31 cellular contexts compared by ENCODE assay signal in the genomic region with DNA sequence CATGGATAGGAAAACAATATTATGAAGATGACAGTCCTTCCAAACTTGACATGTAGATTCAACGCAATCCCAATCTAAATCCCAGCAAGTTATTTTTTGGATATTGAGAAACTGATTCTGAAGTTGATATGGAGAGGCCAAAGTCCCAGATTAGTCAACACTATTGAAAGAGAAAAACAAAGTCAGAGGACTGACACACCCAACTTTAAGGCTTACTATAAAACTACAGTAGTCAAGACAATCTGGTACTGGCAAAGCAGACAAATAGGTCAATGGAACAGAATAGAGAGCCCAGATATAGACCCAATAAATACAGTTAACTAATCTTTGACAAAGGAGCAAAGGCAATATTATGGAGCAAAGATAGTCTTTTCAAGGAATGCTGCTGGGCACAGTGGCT.
"Had no signal": no experiment of that assay in that cellular context is flagged by ENCODE, and none has a peak within 500 bp of the region (broad histone marks: within the 10 kb centered on the region; RNA-seq: fewer than 3 reads in every experiment).

No MANE protein-coding gene starts in this region.

- H3K27ac Mint-ChIP-seq: activated B cell treated with CpG ODN at 0.5 μM for 24 hours; activated CD8-positive, alpha-beta T cell treated with anti-CD3 and anti-CD28 coated beads for 36 hours; activated naive CD4-positive, alpha-beta T cell treated with anti-CD3 and anti-CD28 coated beads for 36 hours; activated naive CD4-positive, alpha-beta T cell treated with anti-CD3 and anti-CD28 coated beads, Interleukin-2, amount 50 U/mL, for 24 hours; activated naive CD8-positive, alpha-beta T cell treated with anti-CD3 and anti-CD28 coated beads for 36 hours; activated naive CD8-positive, alpha-beta T cell treated with anti-CD3 and anti-CD28 coated beads, Interleukin-2, amount 50 U/mL, for 24 hours; activated T-helper 1 cell treated with anti-CD3 and anti-CD28 coated beads, Interleukin-12 subunit alpha, Interleukin-12 subunit beta, Interleukin-2, Interleukin-4 antibody, amounts not matched to agents 30 ng/mL and 10 ng/mL and 1 ng/mL, durations not matched to agents 14 hours and 24 hours and 36 hours; activated T-helper 2 cell treated with anti-CD3 and anti-CD28 coated beads, Interferon-gamma antibody, Interleukin-2, Interleukin-4, amounts not matched to agents 10 μg/mL and 5 μg/mL and 100 μg/mL, durations not matched to agents 14 hours and 24 hours and 36 hours; endodermal cell; T-helper 17 cell; T-helper 2 cell treated with Interferon-gamma antibody and Interleukin-4, amounts not matched to agents 5 μg/mL and 100 μg/mL, for 36 hours had no signal

- H3K4me1 Mint-ChIP-seq: activated B cell treated with CpG ODN at 0.5 μM for 24 hours; activated naive CD4-positive, alpha-beta T cell treated with anti-CD3 and anti-CD28 coated beads, Interleukin-2, amount 50 U/mL, for 24 hours; activated naive CD8-positive, alpha-beta T cell treated with anti-CD3 and anti-CD28 coated beads, Interleukin-2, amount 50 U/mL, for 24 hours; T-helper 17 cell had no signal

- H3K27ac ChIP-seq: adrenal gland, body of pancreas, colonic mucosa, WERI-Rb-1 had no signal

- H3K4me1 ChIP-seq: adrenal gland, body of pancreas had no signal

- H3K36me3 ChIP-seq: adrenal gland, colonic mucosa, WERI-Rb-1 had no signal

- H3K4me3 Mint-ChIP-seq: activated B cell treated with CpG ODN at 0.5 μM for 24 hours; activated CD8-positive, alpha-beta T cell treated with anti-CD3 and anti-CD28 coated beads for 36 hours; activated naive CD4-positive, alpha-beta T cell treated with anti-CD3 and anti-CD28 coated beads for 36 hours; activated naive CD4-positive, alpha-beta T cell treated with anti-CD3 and anti-CD28 coated beads, Interleukin-2, amount 50 U/mL, for 24 hours; activated naive CD8-positive, alpha-beta T cell treated with anti-CD3 and anti-CD28 coated beads for 36 hours; activated naive CD8-positive, alpha-beta T cell treated with anti-CD3 and anti-CD28 coated beads, Interleukin-2, amount 50 U/mL, for 24 hours; activated T-helper 1 cell treated with anti-CD3 and anti-CD28 coated beads, Interleukin-12 subunit alpha, Interleukin-12 subunit beta, Interleukin-2, Interleukin-4 antibody, amounts not matched to agents 30 ng/mL and 10 ng/mL and 1 ng/mL, durations not matched to agents 14 hours and 24 hours and 36 hours; endodermal cell; T-helper 17 cell; T-helper 2 cell treated with Interferon-gamma antibody and Interleukin-4, amounts not matched to agents 5 μg/mL and 100 μg/mL, for 36 hours had no signal

- H3K36me3 Mint-ChIP-seq: activated naive CD4-positive, alpha-beta T cell treated with anti-CD3 and anti-CD28 coated beads, Interleukin-2, amount 50 U/mL, for 24 hours; activated naive CD8-positive, alpha-beta T cell treated with anti-CD3 and anti-CD28 coated beads for 36 hours had no signal

- H3K9me3 Mint-ChIP-seq: activated B cell treated with CpG ODN at 0.5 μM for 24 hours; activated CD8-positive, alpha-beta T cell treated with anti-CD3 and anti-CD28 coated beads for 36 hours; activated naive CD4-positive, alpha-beta T cell treated with anti-CD3 and anti-CD28 coated beads for 36 hours; activated naive CD4-positive, alpha-beta T cell treated with anti-CD3 and anti-CD28 coated beads, Interleukin-2, amount 50 U/mL, for 24 hours; activated naive CD8-positive, alpha-beta T cell treated with anti-CD3 and anti-CD28 coated beads for 36 hours; activated naive CD8-positive, alpha-beta T cell treated with anti-CD3 and anti-CD28 coated beads, Interleukin-2, amount 50 U/mL, for 24 hours; activated T-helper 1 cell treated with anti-CD3 and anti-CD28 coated beads, Interleukin-12 subunit alpha, Interleukin-12 subunit beta, Interleukin-2, Interleukin-4 antibody, amounts not matched to agents 30 ng/mL and 10 ng/mL and 1 ng/mL, durations not matched to agents 14 hours and 24 hours and 36 hours; activated T-helper 2 cell treated with anti-CD3 and anti-CD28 coated beads, Interferon-gamma antibody, Interleukin-2, Interleukin-4, amounts not matched to agents 10 μg/mL and 5 μg/mL and 100 μg/mL, durations not matched to agents 14 hours and 24 hours and 36 hours had no signal

- DNase-seq: activated B cell treated with CpG ODN at 0.5 μM for 24 hours; activated CD4-positive, alpha-beta T cell treated with anti-CD3 and anti-CD28 coated beads for 48 hours; activated CD4-positive, alpha-beta T cell treated with anti-CD3 and anti-CD28 coated beads, Interleukin-2, amount 50 U/mL, for 1 hour; activated CD4-positive, alpha-beta T cell treated with anti-CD3 and anti-CD28 coated beads, Interleukin-2, amount 50 U/mL, for 48 hours; activated CD8-positive, alpha-beta memory T cell treated with anti-CD3 and anti-CD28 coated beads for 24 hours; activated CD8-positive, alpha-beta T cell treated with anti-CD3 and anti-CD28 coated beads for 36 hours; activated effector memory CD4-positive, alpha-beta T cell treated with anti-CD3 and anti-CD28 coated beads, Interleukin-2, amount 50 U/mL, for 16 hours; activated naive CD4-positive, alpha-beta T cell treated with anti-CD3 and anti-CD28 coated beads for 36 hours; activated naive CD8-positive, alpha-beta T cell treated with anti-CD3 and anti-CD28 coated beads for 36 hours; activated naive CD8-positive, alpha-beta T cell treated with anti-CD3 and anti-CD28 coated beads, Interleukin-2, amount 50 U/mL, for 24 hours; activated T-cell treated with anti-CD3 and anti-CD28 coated beads, Interleukin-2, amount 50 U/mL, for 48 hours; adrenal gland; amygdala; aorta; body of pancreas; caudate nucleus; colonic mucosa; effector CD8-positive, alpha-beta T cell; endodermal cell; foreskin fibroblast; SW 1271; T-helper 1 cell; T-helper 17 cell; T1000; WERI-Rb-1 had no signal

- ATAC-seq: activated CD4-positive, CD25-positive, alpha-beta regulatory T cell treated with anti-CD3 and anti-CD28 coated beads, Interleukin-2, amount 50 U/mL, for 24 hours; activated CD8-positive, alpha-beta T cell treated with anti-CD3 and anti-CD28 coated beads for 36 hours; activated naive CD8-positive, alpha-beta T cell treated with anti-CD3 and anti-CD28 coated beads, Interleukin-2, amount 50 U/mL, for 24 hours; body of pancreas; esophagus mucosa; T-helper 17 cell had no signal

- H3K9me3 ChIP-seq: adrenal gland, body of pancreas, colonic mucosa had no signal

- H3K27me3 ChIP-seq: adrenal gland, body of pancreas, colonic mucosa had no signal

- H3K4me3 ChIP-seq: adrenal gland, body of pancreas, colonic mucosa had no signal
